ENCODE assay signal across 13 cellular contexts in the genomic region with DNA sequence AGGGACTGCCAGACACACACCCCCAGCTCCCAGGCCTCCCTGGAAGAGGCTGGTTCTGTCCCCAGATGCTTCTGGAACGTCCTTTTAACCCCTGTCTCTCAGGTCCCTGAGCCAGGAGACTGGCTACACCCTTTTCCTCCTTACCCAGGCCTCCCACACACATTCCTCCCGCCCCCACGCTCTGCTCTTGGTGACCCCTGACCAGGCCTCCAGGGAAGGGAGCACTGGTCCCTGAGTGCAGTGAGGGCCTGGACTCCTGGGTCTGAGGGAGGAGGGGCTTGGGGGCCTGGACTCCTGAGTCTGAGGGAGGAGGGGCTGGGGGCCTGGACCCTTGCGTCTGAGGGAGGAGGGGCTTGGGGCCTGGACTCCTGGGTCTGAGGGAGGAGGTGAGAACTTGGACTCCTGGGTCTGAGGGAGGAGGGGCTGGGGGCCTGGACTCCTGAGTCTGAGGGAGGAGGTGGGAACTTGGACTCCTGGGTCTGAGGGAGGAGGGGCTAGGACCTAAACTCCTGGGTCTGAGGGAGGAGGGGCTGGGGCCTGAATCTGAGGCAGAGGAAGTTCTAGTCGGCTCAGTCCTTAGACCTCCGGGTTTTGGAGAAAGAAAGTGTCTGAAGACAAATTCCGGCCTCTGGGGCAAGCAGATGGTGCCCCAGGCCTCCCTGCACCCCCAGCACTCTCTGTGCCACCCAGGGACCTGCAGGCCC. TPM values are rescaled to one million over a fixed set of nuclear protein-coding genes. Genes with fewer than 3 reads are reported as not detected.
DNase-seq lines count a peak whose midpoint lies in the region; ATAC-seq, FAIRE-seq and TF ChIP-seq lines count a peak whose summit lies in the region.
"Had no signal": no experiment of that assay in that cellular context is flagged by ENCODE, and none has a peak within 500 bp of the region (broad histone marks: within the 10 kb centered on the region; RNA-seq: fewer than 3 reads in every experiment).

No MANE protein-coding gene starts in this region.

- H4K8ac ChIP-seq in H1 (ENCODE audit: extremely low read depth, insufficient read depth, low read length): no peak overlapping the region; the same call in none of the 2 replicates

- POLR2A ChIA-PET in H1 (lab: Charles Lee; ENCODE audit: partially characterized antibody): interaction anchor here (0.8 to 1.0 kb wide), 2 partner anchors 20 to 164 kb away, joined by 3 to 4 read pairs; no protein-coding TSS in a partner anchor

- H3K27me3 ChIP-seq in MG63 (peaks cover 6% of the 10 kb centered on the region; the same call in 1 of the 2 replicates), H1 (replicated peaks in 1 of 4; ENCODE audit: control insufficient read depth in 3 of 4, extremely low read depth in 1 of 4, insufficient read depth in 3 of 4, low read length in 3 of 4) (no peaks in the 10 kb centered on the region; a peak in 1 of 7 replicates)

- H2BK20ac ChIP-seq in H1 (ENCODE audit: low read length): 0 out of 2 replicates have a peak overlapping the region, but pooled peaks have one; percentile 43

- H3K14ac ChIP-seq in H1 (ENCODE audit: insufficient read length): no peak overlapping the region

- H3K79me2 ChIP-seq in H1 (ENCODE audit: control insufficient read depth in 1 of 2, insufficient read depth in 2 of 2, low read length in 2 of 2): no peaks in the 10 kb centered on the region

- no peaks in the 10 kb centered on the region for H3K79me1 ChIP-seq in H1 (ENCODE audit: low read depth, low read length)

- H3K36me3 ChIP-seq in MG63 (no peaks in the 10 kb centered on the region), H1 (ENCODE audit: control insufficient read depth in 2 of 4, insufficient read depth in 4 of 4, low read length in 3 of 4) (no peaks in the 10 kb centered on the region)

- no peak for FAIRE-seq in H1 (lab: Jason Lieb, UNC)

- no peak overlapping the region for H3K23ac ChIP-seq in H1 (ENCODE audit: insufficient read length)

- H2AK5ac ChIP-seq in H1 (ENCODE audit: low read depth, low read length): no peak overlapping the region

- no peak overlapping the region for H3K4me2 ChIP-seq in H1 (ENCODE audit: insufficient read depth in 1 of 2, low read depth in 2 of 2, low read length in 2 of 2)
- H3K4me2 ChIP-seq: SK-N-SH had no signal

- no peak for TF ChIP-seq RAD21 in H1 (IDR thresholded peaks at IDR 0.05 in 1 of 2, conservative IDR thresholded peaks at IDR 0.05 in 1 of 2; ENCODE audit: low read depth in 2 of 2, low read length in 2 of 2)

- no peak overlapping the region for H2BK15ac ChIP-seq in H1 (ENCODE audit: low read length)

- no peak overlapping the region for H3K9ac ChIP-seq in H1 (replicated peaks in 1 of 4; ENCODE audit: extremely low read depth in 1 of 4, low read depth in 3 of 4, low read length in 3 of 4)
- H3K9ac ChIP-seq: SK-N-SH had no signal

- H3K4me1 ChIP-seq in H1 (replicated peaks in 1 of 4; ENCODE audit: control insufficient read depth in 3 of 4, insufficient read depth in 4 of 4, low read length in 3 of 4): peaks cover 0 to 16% (median 6%) of the 10 kb centered on the region in 4 experiments; a peak in 5 of 7 replicates

- 0 out of 2 replicates have a peak overlapping the region, but pooled peaks have one; percentile 50 for H2BK12ac ChIP-seq in H1 (ENCODE audit: low read depth, low read length)

- TF ChIP-seq EP300 in H1 (IDR thresholded peaks at IDR 0.05; ENCODE audit: borderline replicate concordance in 1 of 2, low read depth in 2 of 2, low read length in 2 of 2): no peak

- no peak for TF ChIP-seq CTCF in H1 (IDR thresholded peaks at IDR 0.05; ENCODE audit: control extremely low read depth in 1 of 3, insufficient read depth in 1 of 3, low read depth in 1 of 3, low read length in 3 of 3)

- no peak for TF ChIP-seq POLR2A in H1 (IDR thresholded peaks at IDR 0.05; ENCODE audit: control extremely low read depth in 1 of 2, low read depth in 2 of 2, low read length in 2 of 2)

- H3K27ac ChIP-seq in H1 (ENCODE audit: low read depth, low read length): no peak overlapping the region
- H3K27ac ChIP-seq in temporal lobe (ENCODE audit: low read depth, low read length): peak overlapping the region; percentile 98

- peak; percentile 56 for DNase-seq in MG63
- DNase-seq in H1 (ENCODE audit: low read depth in 1 of 2, low spot score in 2 of 2): no peak
- DNase-seq in mesenteric fat pad (ENCODE audit: low spot score): peak; percentile 74
- no peak for DNase-seq in NCI-H524 treated with DMSO at 0.1 percent for 48 hours (lab: John Stamatoyannopoulos, UW)
- DNase-seq: CD4-positive, CD25-positive, alpha-beta regulatory T cell; EL; NCI-H1092 treated with DMSO at 0.1 percent for 48 hours; NCI-H2029; NCI-H69; SK-N-SH had no signal

- WGBS in H1 (ENCODE audit: extremely low coverage in 1 of 2, insufficient coverage in 1 of 2, insufficient read length in 1 of 2, insufficient replicate concordance in 2 of 2, low coverage in 1 of 2, low lambda C conversion rate in 2 of 2, missing lambda C conversion rate in 1 of 2), 2 experiments: 85% methylated on average over 6 of the region's 7 CpGs; no CpG with 5 or more reads in 1 of the 2 experiments

- H3K4me3 ChIP-seq in MG63 (no peak overlapping the region), H1 (ENCODE audit: extremely low read depth in 1 of 4, insufficient read depth in 2 of 4, low read depth in 3 of 4, low read length in 4 of 4) (no peak overlapping the region)

- H2BK120ac ChIP-seq in H1 (replicated peaks; ENCODE audit: low read depth, low read length): no peak overlapping the region

- H4K91ac ChIP-seq in H1 (replicated peaks; ENCODE audit: insufficient read length, low read length): peak overlapping the region; percentile 84

- ATAC-seq in GM21526 (IDR thresholded peaks at IDR 0.05; ENCODE audit: low FRiP score, unreplicated experiment): no peak
- no peak for ATAC-seq in HG03432 (IDR thresholded peaks at IDR 0.05; ENCODE audit: unreplicated experiment)

- peak overlapping the region; percentile 71 for H3K18ac ChIP-seq in H1 (ENCODE audit: extremely low read depth, low read length)

- H3K56ac ChIP-seq in H1 (replicated peaks; ENCODE audit: insufficient read length, low read depth, low read length): no peak overlapping the region

- CTCF ChIA-PET in H1 (lab: Charles Lee; ENCODE audit: partially characterized antibody): interaction anchor here (1.5 kb wide), 1 partner anchor 48 kb away, joined by 6 read pairs; no protein-coding TSS in a partner anchor

- peak overlapping the region; percentile 58 for H2AFZ ChIP-seq in H1 (ENCODE audit: low read length)

- H3K23me2 ChIP-seq in H1 (ENCODE audit: low read depth, low read length): peaks cover 3% of the 10 kb centered on the region; the same call in 1 of the 2 replicates

- H3K9me3 ChIP-seq in MG63 (no peaks in the 10 kb centered on the region), H1 (ENCODE audit: insufficient read depth in 2 of 2, low read depth in 1 of 2, low read length in 1 of 2) (no peaks in the 10 kb centered on the region)
- H3K9me3 ChIP-seq: SK-N-SH had no signal

- no peaks in the 10 kb centered on the region for H4K20me1 ChIP-seq in H1 (replicated peaks in 1 of 2; ENCODE audit: control insufficient read depth in 1 of 2, insufficient read depth in 2 of 2, low read length in 2 of 2)

- peak overlapping the region; percentile 72 for H3K4ac ChIP-seq in H1 (replicated peaks; ENCODE audit: insufficient read length, low read depth, low read length)

- no peak overlapping the region for H4K5ac ChIP-seq in H1 (ENCODE audit: insufficient read length, low read depth, low read length)

- H2BK5ac ChIP-seq in H1 (ENCODE audit: low read depth, low read length): no peak overlapping the region; the same call in 1 of the 2 replicates

RNA-seq across cellular contexts. Expression of a gene that starts 0.5 kb away (rescaled TPM):
- 4.8 and 8.5 TPM in 2 replicates for total RNA-seq in MG63 (2014; rRNA removed; shearing (Covaris generic); ENCODE audit: low replicate concordance)
- 0.55 and 0.69 TPM in 2 replicates for total RNA-seq in H1 (2021; fragmentation: NEBNext Ultra II Directional; extraction: Animal tissue kit (Norgen Biotek cat#: 25700))
- 2.6 and 3.2 TPM in 2 replicates for polyA plus RNA-seq in H1 (2011; rRNA removed)
- 2.5 TPM for polyA plus RNA-seq in H1 (2011; cell fraction: cytosol; rRNA removed)
- 1.7 TPM for polyA plus RNA-seq in H1 (2011; cell fraction: nucleus; rRNA removed)
- polyA plus RNA-seq in H1 (2012, experiment 1 of 2): 1.3 to 2.5 TPM (median 2.3 TPM) in 4 replicates
- 2.4 TPM for polyA plus RNA-seq in H1 (2012, experiment 2 of 2)
- 1.4 TPM for polyA plus RNA-seq in H1 (2013, experiment 1 of 2)
- 1.8 TPM for polyA plus RNA-seq in H1 (2013, experiment 2 of 2)
- polyA minus RNA-seq in H1 (2011; rRNA and poly(A)+ RNA removed): 1.3 and 2.0 TPM in 2 replicates
- polyA minus RNA-seq in H1 (2011; cell fraction: cytosol; rRNA and poly(A)+ RNA removed): not detected
- polyA minus RNA-seq in H1 (2011; cell fraction: nucleus; rRNA and poly(A)+ RNA removed): 0.60 TPM
- not detected for total RNA-seq in mesenteric fat pad
- total RNA-seq in temporal lobe: 0.25 TPM
- total RNA-seq: CD4-positive, CD25-positive, alpha-beta regulatory T cell had no signal
- polyA plus RNA-seq: CD4-positive, CD25-positive, alpha-beta regulatory T cell; SK-N-SH had no signal

RNA-seq across cellular contexts. Expression of a gene that starts 14.9 kb away (rescaled TPM):
- total RNA-seq in MG63 (2014; rRNA removed; shearing (Covaris generic); ENCODE audit: low replicate concordance): 17.9 and 31.4 TPM in 2 replicates
- 0.55 and 0.73 TPM in 2 replicates for total RNA-seq in H1 (2021; fragmentation: NEBNext Ultra II Directional; extraction: Animal tissue kit (Norgen Biotek cat#: 25700))
- 1.4 and 2.1 TPM in 2 replicates for polyA plus RNA-seq in H1 (2011; rRNA removed)
- 1.6 TPM for polyA plus RNA-seq in H1 (2011; cell fraction: cytosol; rRNA removed)
- polyA plus RNA-seq in H1 (2011; cell fraction: nucleus; rRNA removed): 3.5 TPM
- polyA plus RNA-seq in H1 (2012, experiment 1 of 2): 1.0 to 1.7 TPM (median 1.4 TPM) in 4 replicates
- polyA plus RNA-seq in H1 (2012, experiment 2 of 2): 0.35 TPM
- 0.87 TPM for polyA plus RNA-seq in H1 (2013, experiment 1 of 2)
- polyA plus RNA-seq in H1 (2013, experiment 2 of 2): 0.90 TPM
- polyA minus RNA-seq in H1 (2011; rRNA and poly(A)+ RNA removed): 0.39 and 0.57 TPM in 2 replicates
- polyA minus RNA-seq in H1 (2011; cell fraction: cytosol; rRNA and poly(A)+ RNA removed): 1.3 TPM
- polyA minus RNA-seq in H1 (2011; cell fraction: nucleus; rRNA and poly(A)+ RNA removed): 1.3 TPM
- total RNA-seq in mesenteric fat pad (not detected), temporal lobe (not detected)
- total RNA-seq: CD4-positive, CD25-positive, alpha-beta regulatory T cell had no signal
- polyA plus RNA-seq: CD4-positive, CD25-positive, alpha-beta regulatory T cell; SK-N-SH had no signal

RNA-seq across cellular contexts. Expression of a gene that starts 16.0 kb away (rescaled TPM):
- 278 and 454 TPM in 2 replicates for total RNA-seq in MG63 (2014; rRNA removed; shearing (Covaris generic); ENCODE audit: low replicate concordance)
- total RNA-seq in H1 (2021; fragmentation: NEBNext Ultra II Directional; extraction: Animal tissue kit (Norgen Biotek cat#: 25700)): 0.55 and 0.76 TPM in 2 replicates
- 1.7 and 2.0 TPM in 2 replicates for polyA plus RNA-seq in H1 (2011; rRNA removed)
- polyA plus RNA-seq in H1 (2011; cell fraction: cytosol; rRNA removed): 1.2 TPM
- 1.1 TPM for polyA plus RNA-seq in H1 (2011; cell fraction: nucleus; rRNA removed)
- 0.34 to 0.86 TPM (median 0.69 TPM) in 4 replicates for polyA plus RNA-seq in H1 (2012, experiment 1 of 2)
- polyA plus RNA-seq in H1 (2012, experiment 2 of 2): 0.63 TPM
- 0.73 TPM for polyA plus RNA-seq in H1 (2013, experiment 1 of 2)
- polyA plus RNA-seq in H1 (2013, experiment 2 of 2): 0.77 TPM
- 0.25 and 0.78 TPM in 2 replicates for polyA minus RNA-seq in H1 (2011; rRNA and poly(A)+ RNA removed)
- polyA minus RNA-seq in H1 (2011; cell fraction: cytosol; rRNA and poly(A)+ RNA removed): not detected
- polyA minus RNA-seq in H1 (2011; cell fraction: nucleus; rRNA and poly(A)+ RNA removed): not detected
- total RNA-seq in mesenteric fat pad (not detected), temporal lobe (not detected)
- total RNA-seq: CD4-positive, CD25-positive, alpha-beta regulatory T cell had no signal
- polyA plus RNA-seq: CD4-positive, CD25-positive, alpha-beta regulatory T cell; SK-N-SH had no signal

RNA-seq across cellular contexts. Expression of a gene that starts 32.5 kb away (rescaled TPM):
- not detected in 2 replicates for total RNA-seq in MG63 (2014; rRNA removed; shearing (Covaris generic); ENCODE audit: low replicate concordance)
- 2.1 and 2.9 TPM in 2 replicates for total RNA-seq in H1 (2021; fragmentation: NEBNext Ultra II Directional; extraction: Animal tissue kit (Norgen Biotek cat#: 25700))
- polyA plus RNA-seq in H1 (2011; rRNA removed): 3.6 and 7.1 TPM in 2 replicates
- polyA plus RNA-seq in H1 (2011; cell fraction: cytosol; rRNA removed): 6.5 TPM
- polyA plus RNA-seq in H1 (2011; cell fraction: nucleus; rRNA removed): 8.0 TPM
- polyA plus RNA-seq in H1 (2012, experiment 1 of 2): 3.4 to 7.9 TPM (median 5.6 TPM) in 4 replicates
- polyA plus RNA-seq in H1 (2012, experiment 2 of 2): 4.1 TPM
- 6.8 TPM for polyA plus RNA-seq in H1 (2013, experiment 1 of 2)
- polyA plus RNA-seq in H1 (2013, experiment 2 of 2): 6.9 TPM
- polyA minus RNA-seq in H1 (2011; rRNA and poly(A)+ RNA removed): 3.4 and 3.5 TPM in 2 replicates
- not detected for polyA minus RNA-seq in H1 (2011; cell fraction: cytosol; rRNA and poly(A)+ RNA removed)
- 3.7 TPM for polyA minus RNA-seq in H1 (2011; cell fraction: nucleus; rRNA and poly(A)+ RNA removed)
- not detected for total RNA-seq in mesenteric fat pad
- not detected for total RNA-seq in temporal lobe
- total RNA-seq: CD4-positive, CD25-positive, alpha-beta regulatory T cell had no signal
- polyA plus RNA-seq: CD4-positive, CD25-positive, alpha-beta regulatory T cell; SK-N-SH had no signal

RNA-seq across cellular contexts. Expression of a gene that starts 50.6 kb away (rescaled TPM):
- 1.5 and 7.0 TPM in 2 replicates for total RNA-seq in MG63 (2014; rRNA removed; shearing (Covaris generic); ENCODE audit: low replicate concordance)
- total RNA-seq in H1 (2021; fragmentation: NEBNext Ultra II Directional; extraction: Animal tissue kit (Norgen Biotek cat#: 25700)): 4.5 and 4.8 TPM in 2 replicates
- polyA plus RNA-seq in H1 (2011; rRNA removed): 9.7 and 12.4 TPM in 2 replicates
- 6.7 TPM for polyA plus RNA-seq in H1 (2011; cell fraction: cytosol; rRNA removed)
- 10.1 TPM for polyA plus RNA-seq in H1 (2011; cell fraction: nucleus; rRNA removed)
- 3.2 to 8.2 TPM (median 5.5 TPM) in 4 replicates for polyA plus RNA-seq in H1 (2012, experiment 1 of 2)
- 4.7 TPM for polyA plus RNA-seq in H1 (2012, experiment 2 of 2)
- 6.3 TPM for polyA plus RNA-seq in H1 (2013, experiment 1 of 2)
- 7.3 TPM for polyA plus RNA-seq in H1 (2013, experiment 2 of 2)
- 2.9 and 6.9 TPM in 2 replicates for polyA minus RNA-seq in H1 (2011; rRNA and poly(A)+ RNA removed)
- polyA minus RNA-seq in H1 (2011; cell fraction: cytosol; rRNA and poly(A)+ RNA removed): 4.3 TPM
- polyA minus RNA-seq in H1 (2011; cell fraction: nucleus; rRNA and poly(A)+ RNA removed): 4.5 TPM
- total RNA-seq in mesenteric fat pad: not detected
- total RNA-seq in temporal lobe: not detected
- total RNA-seq: CD4-positive, CD25-positive, alpha-beta regulatory T cell had no signal
- polyA plus RNA-seq: CD4-positive, CD25-positive, alpha-beta regulatory T cell; SK-N-SH had no signal

Comparison
In these comparisons a context has a peak if more than half of its experiments do, and no peak if none do; other contexts are left out.
1. DNase-seq: peak in MG63 (single experiment) and mesenteric fat pad (single experiment); none in H1 (0 of 2) and NCI-H524 treated with DMSO at 0.1 percent for 48 hours (single experiment).
2. RNA of a gene that starts 14.9 kb away (total RNA-seq): 17.9 to 31.4 TPM in MG63; 0.55 to 0.73 TPM in H1, not detected in mesenteric fat pad (single experiment) and not detected in temporal lobe (single experiment); every median in the first group is over 10 times any median in the second.
3. RNA of a gene that starts 16.0 kb away (total RNA-seq): 278 to 454 TPM in MG63; 0.55 to 0.76 TPM in H1, not detected in mesenteric fat pad (single experiment) and not detected in temporal lobe (single experiment); every median in the first group is over 100 times any median in the second.